12 cellular contexts compared by ENCODE assay signal in the genomic region with DNA sequence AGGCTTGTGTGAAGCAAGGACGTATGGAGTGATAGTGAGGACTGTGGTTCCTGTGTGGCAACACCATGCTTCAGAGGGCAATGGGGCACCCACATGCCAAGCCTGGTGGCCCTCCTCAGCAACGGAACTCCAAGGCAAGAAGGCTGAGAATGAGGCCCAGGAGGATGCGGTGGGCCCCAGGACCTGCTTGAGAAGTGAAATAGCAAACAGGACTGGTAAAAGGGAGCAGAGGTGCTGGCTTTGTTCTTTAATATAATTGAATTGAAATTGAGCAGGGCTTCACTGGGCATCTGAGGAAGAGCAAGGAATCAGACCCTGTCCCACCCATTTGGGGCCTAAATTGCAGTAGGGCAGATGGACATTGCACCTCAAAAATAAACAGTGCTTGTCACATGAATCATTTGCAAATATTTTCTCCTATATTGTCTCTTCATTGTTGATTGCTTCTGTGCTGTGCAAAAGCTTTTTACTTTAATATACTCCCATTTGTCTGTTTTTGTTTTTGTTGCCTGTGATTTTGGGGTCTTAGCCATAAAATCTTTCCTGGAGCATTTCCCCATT. TPM values are rescaled to one million over a fixed set of nuclear protein-coding genes. Genes with fewer than 3 reads are reported as not detected.
A peak's percentile ranks its signal among the peaks of the same experiment; 100 is the strongest.
DNase-seq lines count a peak whose midpoint lies in the region; ATAC-seq and TF ChIP-seq lines count a peak whose summit lies in the region.
"Had no signal": no experiment of that assay in that cellular context is flagged by ENCODE, and none has a peak within 500 bp of the region (broad histone marks: within the 10 kb centered on the region; RNA-seq: fewer than 3 reads in every experiment).

No MANE protein-coding gene starts in this region.

- H3K9ac ChIP-seq in endocrine pancreas (ENCODE audit: control insufficient read depth, insufficient read depth, low read length): peak overlapping the region; percentile 4

- H3K4me3 ChIP-seq in Panc1 (ENCODE audit: low read depth in 2 of 2, low read length in 2 of 2): no peak overlapping the region
- no peak overlapping the region for H3K4me3 ChIP-seq in endocrine pancreas (ENCODE audit: control insufficient read depth, insufficient read depth, low read length)
- H3K4me3 ChIP-seq in skin epidermis: no peak overlapping the region
- H3K4me3 ChIP-seq: prostate gland had no signal

- POLR2A ChIA-PET in Panc1 (lab: Charles Lee): no interaction called here

- no peak for TF ChIP-seq CTCF in Panc1 (IDR thresholded peaks at IDR 0.05)

- peaks cover 4% of the 10 kb centered on the region for H3K36me3 Mint-ChIP-seq in T-helper 1 cell treated with Interleukin-12 subunit alpha and Interleukin-12 subunit beta and Interleukin-4 antibody, amounts not matched to agents 30 μg/mL and 1 μg/mL, for 36 hours (ENCODE audit: low read depth)

- no TSS peak for BruUV-seq in Panc1 (replicated peaks; lab: Mats Ljungman, UMichigan)

- no peak overlapping the region for H3K4me3 Mint-ChIP-seq in T-helper 1 cell treated with Interleukin-12 subunit alpha and Interleukin-12 subunit beta and Interleukin-4 antibody, amounts not matched to agents 30 μg/mL and 1 μg/mL, for 36 hours

- peaks cover 12% of the 10 kb centered on the region for H3K4me1 ChIP-seq in Panc1 (ENCODE audit: control insufficient read depth, insufficient read depth, low read length)
- no peaks in the 10 kb centered on the region for H3K4me1 ChIP-seq in endocrine pancreas (ENCODE audit: control insufficient read depth, insufficient read depth, low read length)
- H3K4me1 ChIP-seq: prostate gland had no signal

- H3K36me3 ChIP-seq in Panc1 (ENCODE audit: control insufficient read depth, insufficient read depth, low read length) (no peaks in the 10 kb centered on the region; the same call in 1 of the 2 replicates), endocrine pancreas (ENCODE audit: control insufficient read depth, insufficient read depth, low read length) (no peaks in the 10 kb centered on the region)
- H3K36me3 ChIP-seq: prostate gland had no signal

- ATAC-seq in Panc1 (no peak), HG03354 (IDR thresholded peaks at IDR 0.05; ENCODE audit: poor library complexity, severe bottlenecking, unreplicated experiment) (no peak)

- H3K27ac ChIP-seq in Panc1 (ENCODE audit: low read length): peak overlapping the region; percentile 100
- peak overlapping the region in 16 of 21 experiments; percentile 2 to 100 (median 96) for H3K27ac ChIP-seq in skin epidermis

- intact Hi-C loops in Panc1 (cut with micrococcal nuclease; ENCODE audit: unreplicated experiment): no loop called here

- no peaks in the 10 kb centered on the region for H3K27me3 Mint-ChIP-seq in T-helper 1 cell treated with Interleukin-12 subunit alpha and Interleukin-12 subunit beta and Interleukin-4 antibody, amounts not matched to agents 30 μg/mL and 1 μg/mL, for 36 hours (ENCODE audit: low read depth)

- CTCF ChIA-PET in Panc1 (lab: Charles Lee): no interaction called here

- H3K4me1 Mint-ChIP-seq in T-helper 1 cell treated with Interleukin-12 subunit alpha and Interleukin-12 subunit beta and Interleukin-4 antibody, amounts not matched to agents 30 μg/mL and 1 μg/mL, for 36 hours (ENCODE audit: low read depth): peaks cover 12% of the 10 kb centered on the region

- in situ Hi-C loops in Panc1 (cut with HindIII; ENCODE audit: low pct_unique_long_range_greater_than_20kb, low sequenced_read_pairs): no loop called here

- H3K27ac Mint-ChIP-seq in T-helper 1 cell treated with Interleukin-12 subunit alpha and Interleukin-12 subunit beta and Interleukin-4 antibody, amounts not matched to agents 30 μg/mL and 1 μg/mL, for 36 hours: peak overlapping the region; percentile 94

- H3K9me3 Mint-ChIP-seq in T-helper 1 cell treated with Interleukin-12 subunit alpha and Interleukin-12 subunit beta and Interleukin-4 antibody, amounts not matched to agents 30 μg/mL and 1 μg/mL, for 36 hours: no peaks in the 10 kb centered on the region

- H3K27me3 ChIP-seq in Panc1 (ENCODE audit: control insufficient read depth, insufficient read depth, low read length): no peaks in the 10 kb centered on the region
- no peaks in the 10 kb centered on the region for H3K27me3 ChIP-seq in endocrine pancreas (ENCODE audit: control insufficient read depth, insufficient read depth, low read length)

- H3K9me3 ChIP-seq in Panc1 (ENCODE audit: control insufficient read depth, insufficient read depth, low read depth, low read length) (no peaks in the 10 kb centered on the region), endocrine pancreas (ENCODE audit: control insufficient read depth, low read length) (no peaks in the 10 kb centered on the region)
- H3K9me3 ChIP-seq: prostate gland had no signal

- DNase-seq in T-helper 1 cell (no peak), Panc1 (ENCODE audit: low read depth, low spot score) (no peak), DMS114 treated with DMSO at 0.1 percent for 48 hours (lab: John Stamatoyannopoulos, UW; ENCODE audit: unreplicated experiment) (no peak), EL (no peak)
- DNase-seq: ACHN; activated CD4-positive, alpha-beta T cell treated with anti-CD3 and anti-CD28 coated beads for 48 hours; NCI-H1092 had no signal

RNA-seq across cellular contexts. Expression of gene TMEM187, which starts 2.3 kb away (rescaled TPM):
- 15.7 TPM for total RNA-seq in Panc1 (2021; ENCODE audit: unreplicated experiment)
- 19.7 TPM for polyA plus RNA-seq in Panc1 (2012; ENCODE audit: insufficient read length)

RNA-seq across cellular contexts. Expression of gene HCFC1, which starts 3.2 kb away (rescaled TPM):
- 113 TPM for total RNA-seq in Panc1 (2021; ENCODE audit: unreplicated experiment)
- 77.9 TPM for polyA plus RNA-seq in Panc1 (2012; ENCODE audit: insufficient read length)

RNA-seq across cellular contexts. Expression of gene RENBP, which starts 30.4 kb away (rescaled TPM):
- total RNA-seq in Panc1 (2021; ENCODE audit: unreplicated experiment): 0.62 TPM
- 0.62 TPM for polyA plus RNA-seq in Panc1 (2012; ENCODE audit: insufficient read length)

RNA-seq across cellular contexts. Expression of gene NAA10, which starts 40.0 kb away (rescaled TPM):
- total RNA-seq in Panc1 (2021; ENCODE audit: unreplicated experiment): 246 TPM
- polyA plus RNA-seq in Panc1 (2012; ENCODE audit: insufficient read length): 347 TPM

RNA-seq across cellular contexts. Expression of gene IRAK1, which starts 44.9 kb away (rescaled TPM):
- total RNA-seq in Panc1 (2021; ENCODE audit: unreplicated experiment): 432 TPM
- 588 TPM for polyA plus RNA-seq in Panc1 (2012; ENCODE audit: insufficient read length)
